In genomic region chr22:45645526-45646414, GRCh38 we compare ENCODE assay signal across 1 cellular context.
TF ChIP-seq lines count a peak whose summit lies in the region.

No MANE protein-coding gene starts in this region.

TF ChIP-seq in HepG2, 621 proteins besides CTCF, POLR2A, EP300 and RAD21 (continued from another document and continues in another):
- TF ChIP-seq FOXP4 (CRISPR knock-in tag; IDR thresholded peaks at IDR 0.05) (no peak), IKZF4 (CRISPR knock-in tag; IDR thresholded peaks at IDR 0.05; ENCODE audit: borderline replicate concordance, low read depth, not compliant biosample characterization) (no peak), ZNF20 (CRISPR knock-in tag; IDR thresholded peaks at IDR 0.05) (no peak), EED (CRISPR knock-in tag; IDR thresholded peaks at IDR 0.05) (no peak), MTERF4 (CRISPR knock-in tag; IDR thresholded peaks at IDR 0.05) (no peak), ZNF773 (CRISPR knock-in tag; IDR thresholded peaks at IDR 0.05; ENCODE audit: borderline replicate concordance) (no peak), ZNF10 (CRISPR knock-in tag; IDR thresholded peaks at IDR 0.05; ENCODE audit: borderline replicate concordance, low read depth) (no peak), TBX2 (CRISPR knock-in tag; IDR thresholded peaks at IDR 0.05; ENCODE audit: borderline replicate concordance) (peak; percentile 56), ZHX2 (IDR thresholded peaks at IDR 0.05; ENCODE audit: low read depth) (no peak), ZHX2 (CRISPR knock-in tag; IDR thresholded peaks at IDR 0.05; ENCODE audit: borderline replicate concordance) (no peak), NFYB (CRISPR knock-in tag; IDR thresholded peaks at IDR 0.05) (no peak), THAP8 (CRISPR knock-in tag; IDR thresholded peaks at IDR 0.05; ENCODE audit: borderline replicate concordance) (no peak), ARHGAP35 (CRISPR knock-in tag; IDR thresholded peaks at IDR 0.05; ENCODE audit: borderline replicate concordance) (no peak), POLR2AphosphoS5 (IDR thresholded peaks at IDR 0.05; ENCODE audit: low read depth, low read length) (no peak), THYN1 (CRISPR knock-in tag; IDR thresholded peaks at IDR 0.05; ENCODE audit: borderline replicate concordance, low read depth) (no peak), ZNF256 (CRISPR knock-in tag; conservative IDR thresholded peaks at IDR 0.05) (no peak), ZNF318 (CRISPR knock-in tag; IDR thresholded peaks at IDR 0.05) (no peak), IRF2 (CRISPR knock-in tag; IDR thresholded peaks at IDR 0.05) (no peak), U2AF2 (IDR thresholded peaks at IDR 0.05; ENCODE audit: low read depth, low read length) (no peak), RBFOX2 (IDR thresholded peaks at IDR 0.05; ENCODE audit: low read depth, low read length) (peak; percentile 33; the same call in 1 of the 2 replicates), TP53 (CRISPR knock-in tag; conservative IDR thresholded peaks at IDR 0.05) (no peak), ZBTB10 (CRISPR knock-in tag; IDR thresholded peaks at IDR 0.05; ENCODE audit: borderline replicate concordance) (no peak), ZNF496 (CRISPR knock-in tag; IDR thresholded peaks at IDR 0.05; ENCODE audit: insufficient replicate concordance) (no peak), ZNF776 (CRISPR knock-in tag; IDR thresholded peaks at IDR 0.05) (no peak), KLF6 (CRISPR knock-in tag; IDR thresholded peaks at IDR 0.05) (no peak), ZNF34 (CRISPR knock-in tag; IDR thresholded peaks at IDR 0.05; ENCODE audit: borderline replicate concordance) (peak; percentile 85; the same call in 1 of the 2 replicates), ZNF143 (CRISPR knock-in tag; IDR thresholded peaks at IDR 0.05) (no peak), ZBTB7A (CRISPR knock-in tag; IDR thresholded peaks at IDR 0.05) (no peak), HIC2 (CRISPR knock-in tag; IDR thresholded peaks at IDR 0.05; ENCODE audit: low read depth) (no peak), ZNF766 (CRISPR knock-in tag; IDR thresholded peaks at IDR 0.05; ENCODE audit: borderline replicate concordance) (0 out of 2 replicates have a peak, but pooled peaks have one; percentile 24), CREBL2 (CRISPR knock-in tag; IDR thresholded peaks at IDR 0.05; ENCODE audit: borderline replicate concordance) (no peak), SP2 (CRISPR knock-in tag; IDR thresholded peaks at IDR 0.05) (no peak)
